1 cellular context compared by ENCODE assay signal in the genomic region with DNA sequence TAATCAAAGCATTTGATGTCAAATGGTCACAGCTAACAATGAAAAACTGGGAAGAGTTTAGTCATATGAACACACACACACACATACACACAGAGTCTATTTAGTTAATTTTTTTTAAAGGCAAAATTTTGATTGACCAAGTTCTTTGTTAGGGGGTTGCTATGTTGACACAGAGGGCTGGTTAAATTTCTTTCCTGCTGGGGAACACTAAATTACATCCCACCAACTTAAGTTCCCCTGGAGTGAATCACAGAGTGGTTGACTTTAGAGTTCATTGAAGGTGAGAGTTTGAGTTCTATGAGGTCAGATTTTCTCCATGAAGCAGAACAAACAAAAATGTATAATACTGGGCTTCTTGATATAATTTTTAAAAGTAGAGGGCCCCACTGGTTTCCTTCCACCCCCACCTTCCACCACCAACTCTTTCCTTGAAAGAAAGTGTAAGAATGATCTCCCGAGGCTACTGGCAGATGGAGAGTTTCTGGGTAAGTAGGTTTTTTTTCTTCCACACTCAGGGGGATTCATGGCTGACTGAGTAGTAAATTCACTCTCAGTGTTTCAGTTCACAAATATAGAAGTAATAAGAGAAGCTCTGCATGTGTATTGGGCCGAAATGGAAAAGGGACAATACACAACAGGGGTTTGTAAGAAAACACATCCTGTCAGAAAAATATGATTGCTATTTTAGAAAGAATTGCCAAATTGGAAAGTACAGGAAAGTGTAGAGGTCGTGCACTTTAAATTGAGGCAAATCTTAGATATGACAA.
TF ChIP-seq lines count a peak whose summit lies in the region.

No MANE protein-coding gene starts in this region.

TF ChIP-seq in WTC11, 78 proteins besides CTCF, POLR2A, EP300 and RAD21 (continued from another document):
- no peak for TF ChIP-seq ERG (CRISPR knock-in tag; IDR thresholded peaks at IDR 0.05)
- no peak for TF ChIP-seq PREB (CRISPR knock-in tag; IDR thresholded peaks at IDR 0.05; ENCODE audit: borderline replicate concordance)
- TF ChIP-seq, protein P1, sequence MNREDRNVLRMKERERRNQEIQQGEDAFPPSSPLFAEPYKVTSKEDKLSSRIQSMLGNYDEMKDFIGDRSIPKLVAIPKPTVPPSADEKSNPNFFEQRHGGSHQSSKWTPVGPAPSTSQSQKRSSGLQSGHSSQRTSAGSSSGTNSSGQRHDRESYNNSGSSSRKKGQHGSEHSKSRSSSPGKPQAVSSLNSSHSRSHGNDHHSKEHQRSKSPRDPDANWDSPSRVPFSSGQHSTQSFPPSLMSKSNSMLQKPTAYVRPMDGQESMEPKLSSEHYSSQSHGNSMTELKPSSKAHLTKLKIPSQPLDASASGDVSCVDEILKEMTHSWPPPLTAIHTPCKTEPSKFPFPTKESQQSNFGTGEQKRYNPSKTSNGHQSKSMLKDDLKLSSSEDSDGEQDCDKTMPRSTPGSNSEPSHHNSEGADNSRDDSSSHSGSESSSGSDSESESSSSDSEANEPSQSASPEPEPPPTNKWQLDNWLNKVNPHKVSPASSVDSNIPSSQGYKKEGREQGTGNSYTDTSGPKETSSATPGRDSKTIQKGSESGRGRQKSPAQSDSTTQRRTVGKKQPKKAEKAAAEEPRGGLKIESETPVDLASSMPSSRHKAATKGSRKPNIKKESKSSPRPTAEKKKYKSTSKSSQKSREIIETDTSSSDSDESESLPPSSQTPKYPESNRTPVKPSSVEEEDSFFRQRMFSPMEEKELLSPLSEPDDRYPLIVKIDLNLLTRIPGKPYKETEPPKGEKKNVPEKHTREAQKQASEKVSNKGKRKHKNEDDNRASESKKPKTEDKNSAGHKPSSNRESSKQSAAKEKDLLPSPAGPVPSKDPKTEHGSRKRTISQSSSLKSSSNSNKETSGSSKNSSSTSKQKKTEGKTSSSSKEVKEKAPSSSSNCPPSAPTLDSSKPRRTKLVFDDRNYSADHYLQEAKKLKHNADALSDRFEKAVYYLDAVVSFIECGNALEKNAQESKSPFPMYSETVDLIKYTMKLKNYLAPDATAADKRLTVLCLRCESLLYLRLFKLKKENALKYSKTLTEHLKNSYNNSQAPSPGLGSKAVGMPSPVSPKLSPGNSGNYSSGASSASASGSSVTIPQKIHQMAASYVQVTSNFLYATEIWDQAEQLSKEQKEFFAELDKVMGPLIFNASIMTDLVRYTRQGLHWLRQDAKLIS (CRISPR knock-in tag; IDR thresholded peaks at IDR 0.05; ENCODE audit: borderline replicate concordance): no peak
- TF ChIP-seq SOX15 (CRISPR knock-in tag; IDR thresholded peaks at IDR 0.05): no peak
- no peak for TF ChIP-seq GRHL2 (CRISPR knock-in tag; IDR thresholded peaks at IDR 0.05; ENCODE audit: insufficient replicate concordance, severe bottlenecking)
- TF ChIP-seq NR2C2 (CRISPR knock-in tag; IDR thresholded peaks at IDR 0.05): no peak
- TF ChIP-seq ATF2 (CRISPR knock-in tag; IDR thresholded peaks at IDR 0.05; ENCODE audit: borderline replicate concordance, low read depth): no peak
- TF ChIP-seq OVOL2 (CRISPR knock-in tag; IDR thresholded peaks at IDR 0.05; ENCODE audit: borderline replicate concordance): no peak
TF ChIP-seq in WTC11: peak in this region for 0.
